1 cellular context compared by ENCODE assay signal in the genomic region with DNA sequence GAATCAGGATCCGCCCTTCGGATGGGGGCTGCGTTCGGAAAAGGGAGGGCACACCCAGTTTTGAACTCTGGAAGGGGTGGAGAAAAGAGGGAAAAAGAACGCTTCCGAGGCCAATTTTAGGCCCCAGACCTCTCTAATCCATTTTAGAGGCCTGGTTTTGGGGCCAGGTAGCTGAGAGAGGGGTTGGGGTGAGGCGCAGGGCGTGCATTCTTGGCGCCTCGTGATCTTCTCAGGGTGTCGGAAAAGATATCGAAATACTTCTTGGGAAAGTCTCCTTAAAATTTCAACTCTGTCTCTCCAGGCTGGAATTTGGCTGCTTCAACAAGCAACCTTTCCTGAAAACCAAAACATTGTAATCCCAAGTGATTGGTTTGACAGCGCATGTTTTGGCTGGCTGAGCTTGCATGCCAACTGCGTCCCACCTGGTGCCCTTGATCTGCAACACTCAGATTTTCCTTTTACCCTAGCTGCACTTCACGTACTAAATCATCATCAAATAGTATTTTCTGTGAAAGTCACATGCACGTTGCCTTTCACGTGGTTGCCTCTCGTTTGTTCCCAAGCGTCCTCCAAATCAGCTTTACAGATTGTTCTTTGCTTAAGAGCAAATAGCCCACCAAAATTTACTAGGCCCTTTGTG.
A peak's percentile ranks its signal among the peaks of the same experiment; 100 is the strongest.
TF ChIP-seq lines count a peak whose summit lies in the region.

No MANE protein-coding gene starts in this region.

TF ChIP-seq in K562, 482 proteins besides CTCF, POLR2A, EP300 and RAD21 (continued from another document and continues in another):
- TF ChIP-seq VEZF1 (CRISPR knock-in tag; IDR thresholded peaks at IDR 0.05) (peak; percentile 73; the same call in 1 of the 2 replicates), ZC3H11A (IDR thresholded peaks at IDR 0.05; ENCODE audit: low read depth, low read length) (no peak), ZNF146 (CRISPR knock-in tag; IDR thresholded peaks at IDR 0.05; ENCODE audit: unreplicated experiment) (no peak), L3MBTL2 (IDR thresholded peaks at IDR 0.05) (peak; percentile 81; the same call in 1 of the 2 replicates), MYBL2 (IDR thresholded peaks at IDR 0.05; ENCODE audit: low read depth) (0 out of 2 replicates have a peak, but pooled peaks have one; percentile 19), MYBL2 (CRISPR knock-in tag; IDR thresholded peaks at IDR 0.05; ENCODE audit: borderline replicate concordance) (no peak), MBD2 (IDR thresholded peaks at IDR 0.05; ENCODE audit: borderline replicate concordance, low read depth) (no peak), MLLT1 (IDR thresholded peaks at IDR 0.05) (no peak; a peak in 1 of 4 replicates), POLR2H (tag; IDR thresholded peaks at IDR 0.05; ENCODE audit: low read depth) (peak; percentile 35), LEF1 (IDR thresholded peaks at IDR 0.05) (peak; percentile 11; the same call in 1 of the 2 replicates), NR2C1 (IDR thresholded peaks at IDR 0.05) (peak; percentile 53; the same call in 1 of the 2 replicates), NR2C1 (tag; IDR thresholded peaks at IDR 0.05) (no peak; the same call in none of the 2 replicates), ELK3 (CRISPR knock-in tag; IDR thresholded peaks at IDR 0.05) (no peak), ZKSCAN3 (CRISPR knock-in tag; IDR thresholded peaks at IDR 0.05) (no peak), ZNF76 (CRISPR knock-in tag; IDR thresholded peaks at IDR 0.05; ENCODE audit: borderline replicate concordance) (0 out of 2 replicates have a peak, but pooled peaks have one; percentile 12), NCOR1 (IDR thresholded peaks at IDR 0.05) (peak; percentile 56), ZFX (CRISPR knock-in tag; IDR thresholded peaks at IDR 0.05) (peak; percentile 98), E2F6 (IDR thresholded peaks at IDR 0.05; ENCODE audit: borderline replicate concordance in 1 of 2, extremely low read depth in 1 of 2, insufficient read depth in 1 of 2, insufficient read length in 1 of 2, low read depth in 1 of 2, low read length in 1 of 2, poor library complexity in 1 of 2, severe bottlenecking in 1 of 2) (peak; percentile 22 to 55), MXD1 (CRISPR knock-in tag; IDR thresholded peaks at IDR 0.05; ENCODE audit: borderline replicate concordance, poor library complexity, severe bottlenecking) (no peak), GATAD2B (IDR thresholded peaks at IDR 0.05; ENCODE audit: borderline replicate concordance) (peak; percentile 81), NKRF (IDR thresholded peaks at IDR 0.05; ENCODE audit: borderline replicate concordance) (peak; percentile 14; the same call in 1 of the 2 replicates), DPF2 (IDR thresholded peaks at IDR 0.05) (peak; percentile 45), TFE3 (CRISPR knock-in tag; IDR thresholded peaks at IDR 0.05) (no peak), ARNT (IDR thresholded peaks at IDR 0.05) (0 out of 4 replicates have a peak, but pooled peaks of 1 of the 2 experiments have one; percentile 15), TAF9B (IDR thresholded peaks at IDR 0.05; ENCODE audit: partially characterized antibody) (peak; percentile 26), ARID1B (IDR thresholded peaks at IDR 0.05) (peak; percentile 54), NONO (IDR thresholded peaks at IDR 0.05; ENCODE audit: low read depth in 2 of 2, low read length in 1 of 2) (peak in 1 of 2 experiments; percentile 43; a peak in 1 of 4 replicates), STAT5A (IDR thresholded peaks at IDR 0.05; ENCODE audit: borderline replicate concordance, low read length) (0 out of 2 replicates have a peak, but pooled peaks have one; percentile 13), CBX8 (IDR thresholded peaks at IDR 0.05; ENCODE audit: borderline replicate concordance, extremely low read depth, low read depth, low read length, poor library complexity, severe bottlenecking) (no peak), ERF (CRISPR knock-in tag; IDR thresholded peaks at IDR 0.05) (peak; percentile 61; the same call in 1 of the 2 replicates), BCL6 (CRISPR knock-in tag; IDR thresholded peaks at IDR 0.05) (no peak), NR4A1 (CRISPR knock-in tag; IDR thresholded peaks at IDR 0.05) (0 out of 2 replicates have a peak, but pooled peaks have one; percentile 17), NR4A1 (tag; IDR thresholded peaks at IDR 0.05) (peak; percentile 47; the same call in 1 of the 2 replicates), BRD9 (IDR thresholded peaks at IDR 0.05; ENCODE audit: low read depth, partially characterized antibody) (peak; percentile 34), LARP7 (IDR thresholded peaks at IDR 0.05) (no peak), SMARCA4 (IDR thresholded peaks at IDR 0.05) (peak; percentile 42), KLF6 (CRISPR knock-in tag; IDR thresholded peaks at IDR 0.05; ENCODE audit: borderline replicate concordance) (peak; percentile 70; the same call in 1 of the 2 replicates), PTTG1 (tag; IDR thresholded peaks at IDR 0.05; ENCODE audit: low read depth) (peak; percentile 21; the same call in 1 of the 2 replicates)
- TF ChIP-seq, protein P1, sequence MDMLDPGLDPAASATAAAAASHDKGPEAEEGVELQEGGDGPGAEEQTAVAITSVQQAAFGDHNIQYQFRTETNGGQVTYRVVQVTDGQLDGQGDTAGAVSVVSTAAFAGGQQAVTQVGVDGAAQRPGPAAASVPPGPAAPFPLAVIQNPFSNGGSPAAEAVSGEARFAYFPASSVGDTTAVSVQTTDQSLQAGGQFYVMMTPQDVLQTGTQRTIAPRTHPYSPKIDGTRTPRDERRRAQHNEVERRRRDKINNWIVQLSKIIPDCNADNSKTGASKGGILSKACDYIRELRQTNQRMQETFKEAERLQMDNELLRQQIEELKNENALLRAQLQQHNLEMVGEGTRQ (CRISPR knock-in tag; IDR thresholded peaks at IDR 0.05): peak; percentile 25; the same call in 1 of the 2 replicates
- TF ChIP-seq, protein P2, sequence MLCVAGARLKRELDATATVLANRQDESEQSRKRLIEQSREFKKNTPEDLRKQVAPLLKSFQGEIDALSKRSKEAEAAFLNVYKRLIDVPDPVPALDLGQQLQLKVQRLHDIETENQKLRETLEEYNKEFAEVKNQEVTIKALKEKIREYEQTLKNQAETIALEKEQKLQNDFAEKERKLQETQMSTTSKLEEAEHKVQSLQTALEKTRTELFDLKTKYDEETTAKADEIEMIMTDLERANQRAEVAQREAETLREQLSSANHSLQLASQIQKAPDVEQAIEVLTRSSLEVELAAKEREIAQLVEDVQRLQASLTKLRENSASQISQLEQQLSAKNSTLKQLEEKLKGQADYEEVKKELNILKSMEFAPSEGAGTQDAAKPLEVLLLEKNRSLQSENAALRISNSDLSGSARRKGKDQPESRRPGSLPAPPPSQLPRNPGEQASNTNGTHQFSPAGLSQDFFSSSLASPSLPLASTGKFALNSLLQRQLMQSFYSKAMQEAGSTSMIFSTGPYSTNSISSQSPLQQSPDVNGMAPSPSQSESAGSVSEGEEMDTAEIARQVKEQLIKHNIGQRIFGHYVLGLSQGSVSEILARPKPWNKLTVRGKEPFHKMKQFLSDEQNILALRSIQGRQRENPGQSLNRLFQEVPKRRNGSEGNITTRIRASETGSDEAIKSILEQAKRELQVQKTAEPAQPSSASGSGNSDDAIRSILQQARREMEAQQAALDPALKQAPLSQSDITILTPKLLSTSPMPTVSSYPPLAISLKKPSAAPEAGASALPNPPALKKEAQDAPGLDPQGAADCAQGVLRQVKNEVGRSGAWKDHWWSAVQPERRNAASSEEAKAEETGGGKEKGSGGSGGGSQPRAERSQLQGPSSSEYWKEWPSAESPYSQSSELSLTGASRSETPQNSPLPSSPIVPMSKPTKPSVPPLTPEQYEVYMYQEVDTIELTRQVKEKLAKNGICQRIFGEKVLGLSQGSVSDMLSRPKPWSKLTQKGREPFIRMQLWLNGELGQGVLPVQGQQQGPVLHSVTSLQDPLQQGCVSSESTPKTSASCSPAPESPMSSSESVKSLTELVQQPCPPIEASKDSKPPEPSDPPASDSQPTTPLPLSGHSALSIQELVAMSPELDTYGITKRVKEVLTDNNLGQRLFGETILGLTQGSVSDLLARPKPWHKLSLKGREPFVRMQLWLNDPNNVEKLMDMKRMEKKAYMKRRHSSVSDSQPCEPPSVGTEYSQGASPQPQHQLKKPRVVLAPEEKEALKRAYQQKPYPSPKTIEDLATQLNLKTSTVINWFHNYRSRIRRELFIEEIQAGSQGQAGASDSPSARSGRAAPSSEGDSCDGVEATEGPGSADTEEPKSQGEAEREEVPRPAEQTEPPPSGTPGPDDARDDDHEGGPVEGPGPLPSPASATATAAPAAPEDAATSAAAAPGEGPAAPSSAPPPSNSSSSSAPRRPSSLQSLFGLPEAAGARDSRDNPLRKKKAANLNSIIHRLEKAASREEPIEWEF (CRISPR knock-in tag; IDR thresholded peaks at IDR 0.05): peak; percentile 79
